In the genomic region with DNA sequence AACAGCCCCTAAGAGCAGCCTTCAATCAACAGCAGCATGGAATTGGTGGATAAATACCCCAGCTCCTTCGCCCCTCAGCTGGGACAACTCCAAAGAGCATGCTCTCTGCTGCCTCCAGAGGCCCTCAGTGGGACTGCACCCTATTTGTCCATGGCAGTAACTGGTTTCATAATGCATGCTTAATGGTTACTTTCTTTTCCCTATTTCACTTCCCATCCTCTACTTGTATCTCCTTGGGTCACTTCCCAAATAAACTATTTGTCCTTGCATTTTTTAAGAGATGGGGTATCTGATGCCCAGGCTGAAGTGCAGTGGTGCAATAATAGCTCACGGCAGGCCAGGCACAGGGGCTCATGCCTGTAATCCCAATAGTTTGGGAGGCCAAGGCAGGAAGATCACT, we compare ENCODE assay signal across 8 cellular contexts. TPM values are rescaled to one million over a fixed set of nuclear protein-coding genes. Genes with fewer than 3 reads are reported as not detected.
A peak's percentile ranks its signal among the peaks of the same experiment; 100 is the strongest.
DNase-seq lines count a peak whose midpoint lies in the region; ATAC-seq and TF ChIP-seq lines count a peak whose summit lies in the region.

No MANE protein-coding gene starts in this region.

- H3K27ac ChIP-seq in DND-41 (ENCODE audit: low read length) (no peak overlapping the region), tibial artery (no peak overlapping the region)

- intact Hi-C loops in mucosa of descending colon (cut with DNase I, micrococcal nuclease) = loop anchor here in 1 of 2 donors (10.0 kb wide), 1 partner anchor 52 kb away; the partner anchor contains the start of gene RAB8A
- intact Hi-C loops in tibial artery (cut with DNase I; ENCODE audit: low total_unique reads) = no loop called here

- no peak overlapping the region for H3K9ac ChIP-seq in DND-41 (ENCODE audit: low read depth, low read length)

- no peaks in the 10 kb centered on the region for H3K79me2 ChIP-seq in DND-41 (ENCODE audit: insufficient read depth, low read length)

- H3K9me3 ChIP-seq in DND-41 (ENCODE audit: insufficient read depth, low read length, severe bottlenecking) (peaks cover 3% of the 10 kb centered on the region), mucosa of descending colon (peaks cover 10% of the 10 kb centered on the region), tibial artery (peaks cover 0 to 6% (median 0%) of the 10 kb centered on the region in 3 donors)

- no peaks in the 10 kb centered on the region for H3K27me3 ChIP-seq in DND-41 (ENCODE audit: insufficient read depth, low read length, poor library complexity)
- H3K27me3 ChIP-seq in tibial artery = no peaks in the 10 kb centered on the region

- no peaks in the 10 kb centered on the region for H4K20me1 ChIP-seq in DND-41 (ENCODE audit: insufficient read depth, low read length)

- H3K4me2 ChIP-seq in DND-41 (ENCODE audit: insufficient read depth, low read length) = no peak overlapping the region

- no peaks in the 10 kb centered on the region for H3K4me1 ChIP-seq in DND-41 (ENCODE audit: insufficient read depth, low read length)
- peaks cover 9% of the 10 kb centered on the region for H3K4me1 ChIP-seq in mucosa of descending colon (ENCODE audit: low read depth)
- peaks cover 0 to 35% (median 19%) of the 10 kb centered on the region in 4 donors for H3K4me1 ChIP-seq in tibial artery

- TF ChIP-seq CTCF in DND-41 (IDR thresholded peaks at IDR 0.05; ENCODE audit: borderline replicate concordance, extremely low read depth, low read length, poor library complexity, severe bottlenecking) (peak; percentile 95), LNCAP (IDR thresholded peaks at IDR 0.05) (peak; percentile 98), mucosa of descending colon (IDR thresholded peaks at IDR 0.05) (peak; percentile 85), tibial artery (IDR thresholded peaks at IDR 0.05) (peak; percentile 55 to 71)

- DNase-seq in DND-41 (peak; percentile 79), cerebellum (ENCODE audit: low spot score) (peak; percentile 36), mucosa of descending colon (peak; percentile 64 to 83 (median 78)), tibial artery (peak in 1 of 2 donors; percentile 54), NCI-H774 (lab: John Stamatoyannopoulos, UW) (no peak), dedifferentiated amniotic fluid mesenchymal stem cell (ENCODE audit: extremely low spot score) (no peak)
- DNase-seq in activated CD4-positive, CD25-positive, alpha-beta regulatory T cell (lab: John Stamatoyannopoulos, UW) = peak; percentile 22 to 62 (median 44)

- H3K4me3 ChIP-seq in DND-41 (ENCODE audit: low read depth in 1 of 2, low read length in 2 of 2) (no peak overlapping the region), mucosa of descending colon (no peak overlapping the region), tibial artery (no peak overlapping the region)

- H2AFZ ChIP-seq in DND-41 (ENCODE audit: low read depth, low read length) = no peak overlapping the region

- H3K36me3 ChIP-seq in DND-41 (ENCODE audit: insufficient read depth, low read length) = no peaks in the 10 kb centered on the region
- no peaks in the 10 kb centered on the region for H3K36me3 ChIP-seq in mucosa of descending colon (ENCODE audit: low read depth)
- H3K36me3 ChIP-seq in tibial artery = no peaks in the 10 kb centered on the region

- ATAC-seq in DND-41 (ENCODE audit: insufficient read depth, low read depth) (peak; percentile 78), mucosa of descending colon (peak; percentile 55)

RNA-seq across cellular contexts. Expression of gene TPM4, which starts 13.5 kb away (rescaled TPM):
- total RNA-seq in cerebellum (92.0 TPM), mucosa of descending colon (100 to 1,000 TPM; 205 to 373 (median 333) TPM)

RNA-seq across cellular contexts. Expression of gene RAB8A, which starts 48.9 kb away (rescaled TPM):
- 36.9 TPM for total RNA-seq in cerebellum
- 100 to 1,000 TPM in 2 of 3 donors, 10 to 100 TPM in 1; 85.5 to 129 (median 119) TPM for total RNA-seq in mucosa of descending colon

Comparison
In these comparisons a context has a peak if more than half of its experiments do, and no peak if none do; other contexts are left out.
1. DNase-seq: peak in DND-41 (single experiment), activated CD4-positive, CD25-positive, alpha-beta regulatory T cell (4 of 4), cerebellum (single experiment) and mucosa of descending colon (3 of 3); none in NCI-H774 (single experiment) and dedifferentiated amniotic fluid mesenchymal stem cell (single experiment).
2. Peak in every context shown above with its lines, with median percentiles within 50 percentile points of each other: CTCF ChIP-seq.